In genomic region chr2:75064691-75065396, GRCh38 we compare ENCODE assay signal across 8 cellular contexts.
DNase-seq lines count a peak whose midpoint lies in the region; ATAC-seq and TF ChIP-seq lines count a peak whose summit lies in the region.

No MANE protein-coding gene starts in this region.

- no peak overlapping the region for H3K4me3 Mint-ChIP-seq in activated CD4-positive, alpha-beta memory T cell treated with anti-CD3 and anti-CD28 coated beads for 36 hours
- no peak overlapping the region for H3K4me3 Mint-ChIP-seq in natural killer cell

- H3K9me3 ChIP-seq in thoracic aorta: no peaks in the 10 kb centered on the region

- intact Hi-C loops in activated CD4-positive, alpha-beta memory T cell treated with anti-CD3 and anti-CD28 coated beads for 36 hours (cut with micrococcal nuclease): loop anchor here (1.0 to 10.0 kb wide), 3 partner anchors 150 to 540 kb away; no protein-coding TSS in a partner anchor
- intact Hi-C loops in natural killer cell (cut with micrococcal nuclease): no loop called here

- no peak overlapping the region for H3K4me3 ChIP-seq in epithelial cell of proximal tubule (ENCODE audit: low read depth, low read length)
- H3K4me3 ChIP-seq in thoracic aorta: no peak overlapping the region

- CTCF ChIA-PET in activated CD4-positive, alpha-beta memory T cell treated with anti-CD3 and anti-CD28 coated beads for 36 hours (lab: Charles Lee): interaction anchor here (0.6 to 3.1 kb wide), 20 partner anchors 8 to 413 kb away, joined by 3 to 32 read pairs (median 3); partner anchors contain the start of gene TACR1

- TF ChIP-seq CTCF in epithelial cell of proximal tubule (conservative IDR thresholded peaks at IDR 0.05; ENCODE audit: low read depth, low read length) (peak; percentile 97), natural killer cell (IDR thresholded peaks at IDR 0.05) (peak; percentile 78), thoracic aorta (IDR thresholded peaks at IDR 0.05) (peak; percentile 64)

- no peaks in the 10 kb centered on the region for H3K9me3 Mint-ChIP-seq in activated CD4-positive, alpha-beta memory T cell treated with anti-CD3 and anti-CD28 coated beads for 36 hours
- no peaks in the 10 kb centered on the region for H3K9me3 Mint-ChIP-seq in natural killer cell

- no peaks in the 10 kb centered on the region for H3K27me3 Mint-ChIP-seq in activated CD4-positive, alpha-beta memory T cell treated with anti-CD3 and anti-CD28 coated beads for 36 hours
- peaks cover 5 to 16% of the 10 kb centered on the region in 2 donors for H3K27me3 Mint-ChIP-seq in natural killer cell (ENCODE audit: low read depth in 2 of 2)

- POLR2A ChIA-PET in activated CD4-positive, alpha-beta memory T cell treated with anti-CD3 and anti-CD28 coated beads for 36 hours (lab: Charles Lee): no interaction called here

- DNase-seq in NCI-H510A treated with DMSO at 0.1 percent for 48 hours (lab: John Stamatoyannopoulos, UW) (peak; percentile 39), NCI-H510A (lab: John Stamatoyannopoulos, UW) (no peak), NCI-H226 (peak; percentile 47), epithelial cell of proximal tubule (ENCODE audit: low read depth) (no peak), natural killer cell (peak; percentile 35), thoracic aorta (ENCODE audit: low spot score) (no peak)
- peak; percentile 66 for DNase-seq in activated CD4-positive, alpha-beta memory T cell treated with anti-CD3 and anti-CD28 coated beads for 36 hours

- no peak overlapping the region for H3K27ac ChIP-seq in thoracic aorta

- no peaks in the 10 kb centered on the region for H3K36me3 Mint-ChIP-seq in activated CD4-positive, alpha-beta memory T cell treated with anti-CD3 and anti-CD28 coated beads for 36 hours
- H3K36me3 Mint-ChIP-seq in natural killer cell: no peaks in the 10 kb centered on the region

- no peaks in the 10 kb centered on the region for H3K4me1 Mint-ChIP-seq in activated CD4-positive, alpha-beta memory T cell treated with anti-CD3 and anti-CD28 coated beads for 36 hours (ENCODE audit: low read depth)
- peaks cover 0 to 6% of the 10 kb centered on the region in 2 donors for H3K4me1 Mint-ChIP-seq in natural killer cell

- no peaks in the 10 kb centered on the region for H3K4me1 ChIP-seq in thoracic aorta (ENCODE audit: control insufficient read depth in 1 of 2, low read depth in 2 of 2)

- no peak overlapping the region for H3K27ac Mint-ChIP-seq in activated CD4-positive, alpha-beta memory T cell treated with anti-CD3 and anti-CD28 coated beads for 36 hours
- H3K27ac Mint-ChIP-seq in natural killer cell: no peak overlapping the region

- peak; percentile 79 for ATAC-seq in HG02852 (IDR thresholded peaks at IDR 0.05; ENCODE audit: unreplicated experiment)
- peak in 1 of 3 donors; percentile 70 for ATAC-seq in natural killer cell
- ATAC-seq in thoracic aorta (ENCODE audit: insufficient number of reproducible peaks, low FRiP score, low read depth): no peak

- no peaks in the 10 kb centered on the region for H3K27me3 ChIP-seq in thoracic aorta (replicated peaks; ENCODE audit: insufficient read depth)

- no peaks in the 10 kb centered on the region for H3K36me3 ChIP-seq in thoracic aorta

Comparison
In these comparisons a context has a peak if more than half of its experiments do, and no peak if none do; other contexts are left out.
1. DNase-seq: peak in NCI-H510A treated with DMSO at 0.1 percent for 48 hours (single experiment), NCI-H226 (single experiment), activated CD4-positive, alpha-beta memory T cell treated with anti-CD3 and anti-CD28 coated beads for 36 hours (single experiment) and natural killer cell (single experiment); none in NCI-H510A (single experiment), epithelial cell of proximal tubule (single experiment) and thoracic aorta (single experiment).
2. Peak in every context shown above with its lines, with median percentiles within 50 percentile points of each other: CTCF ChIP-seq.